Comparison of ENCODE assay signal across 8 cellular contexts in genomic region chr17:58447039-58447975, GRCh38.
DNase-seq lines count a peak whose midpoint lies in the region; ATAC-seq lines count a peak whose summit lies in the region.

No MANE protein-coding gene starts in this region.

- ATAC-seq in HG03066 (IDR thresholded peaks at IDR 0.05; ENCODE audit: low read depth, unreplicated experiment) = peak; percentile 54
- no peak for ATAC-seq in HG03025 (IDR thresholded peaks at IDR 0.05; ENCODE audit: low FRiP score, unreplicated experiment)

- DNase-seq in COLO829 (ENCODE audit: low spot score) (peak; percentile 71), NCI-H748 (lab: John Stamatoyannopoulos, UW; ENCODE audit: unreplicated experiment) (peak; percentile 75), midbrain (lab: John Stamatoyannopoulos, UW) (peak; percentile 22)
- peak; percentile 11 to 62 for DNase-seq in activated CD4-positive, alpha-beta T cell treated with anti-CD3 and anti-CD28 coated beads, Interleukin-2, amount 50 U/mL, for 24 hours (ENCODE audit: low read depth in 1 of 2, low spot score in 1 of 2)
- DNase-seq in effector CD8-positive, alpha-beta T cell (lab: John Stamatoyannopoulos, UW) = peak; percentile 36
- peak; percentile 28 to 32 for DNase-seq in stimulated activated CD8-positive, alpha-beta memory T cell treated with anti-CD3 and anti-CD28 coated beads, Interleukin-7, amount 100 ng/mL, for 4 hours (ENCODE audit: low read depth in 2 of 2)

Comparison
In these comparisons a context has a peak if more than half of its experiments do, and no peak if none do; other contexts are left out.
1. DNase-seq: peak in every context shown above with its lines; median percentile 75 in NCI-H748; 71 in COLO829; 36 in activated CD4-positive, alpha-beta T cell treated with anti-CD3 and anti-CD28 coated beads, Interleukin-2, amount 50 U/mL, for 24 hours; 36 in effector CD8-positive, alpha-beta T cell; 30 in stimulated activated CD8-positive, alpha-beta memory T cell treated with anti-CD3 and anti-CD28 coated beads, Interleukin-7, amount 100 ng/mL, for 4 hours; 22 in midbrain.